25 cellular contexts compared by ENCODE assay signal in the genomic region with DNA sequence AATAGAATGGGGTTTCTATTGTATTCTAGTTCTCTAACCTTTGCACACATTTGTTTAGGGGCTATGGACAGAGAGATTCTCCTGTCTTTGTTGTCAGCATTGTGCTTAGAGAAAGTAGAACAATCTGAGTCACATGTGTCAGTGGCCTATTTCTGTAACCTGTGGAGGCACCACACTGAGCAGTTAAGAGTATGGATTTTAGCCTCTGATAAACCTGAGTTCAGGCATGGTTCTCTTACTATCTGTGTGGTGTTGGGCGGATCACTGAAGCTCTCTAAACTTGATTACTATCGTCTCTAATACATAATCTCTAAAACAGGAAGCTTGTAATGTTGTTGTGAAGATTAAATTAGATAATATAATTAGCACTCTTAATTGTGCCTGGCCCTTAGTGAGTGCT.
"Had no signal": no experiment of that assay in that cellular context is flagged by ENCODE, and none has a peak within 500 bp of the region (broad histone marks: within the 10 kb centered on the region; RNA-seq: fewer than 3 reads in every experiment).

No MANE protein-coding gene starts in this region.

- H3K4me2 ChIP-seq: hepatocyte, smooth muscle cell had no signal

- H3K36me3 Mint-ChIP-seq: mesothelial cell of epicardium; naive B cell; natural killer cell; stimulated activated naive B cell treated with anti-CD40 and anti-IgM and Interleukin-4, amounts not matched to agents 10 μg/mL and 1 μg/mL and 100 μg/mL, for 72 hours had no signal

- H3K27ac Mint-ChIP-seq: mesothelial cell of epicardium; naive B cell; natural killer cell; nephron progenitor cell; progenitor cell of endocrine pancreas; stimulated activated naive B cell treated with anti-CD40 and anti-IgM and Interleukin-4, amounts not matched to agents 10 μg/mL and 1 μg/mL and 100 μg/mL, for 72 hours; stimulated activated naive CD8-positive, alpha-beta T cell treated with anti-CD3 and anti-CD28 coated beads, Interleukin-15, Interleukin-2, amounts not matched to agents 100 ng/mL and 50 ng/mL, for 24 hours had no signal

- DNase-seq: islet precursor cell; lower lobe of right lung; mammary epithelial cell; mesenchymal stem cell; naive B cell; natural killer cell; nephron progenitor cell; ovary; right lobe of liver; stimulated activated CD4-positive, alpha-beta T cell treated with anti-CD3 and anti-CD28 coated beads, Interleukin-1b, Interleukin-23, amount 100 ng/mL, for 48 hours; stimulated activated CD4-positive, alpha-beta T cell treated with anti-CD3 and anti-CD28 coated beads, Interleukin-2, amount 100 ng/mL, for 48 hours; stimulated activated CD4-positive, alpha-beta T cell treated with anti-CD3 and anti-CD28 coated beads, Interleukin-4, amount 100 ng/mL, for 4 hours; stimulated activated naive B cell treated with anti-CD40 and anti-IgM and Interleukin-4, amounts not matched to agents 10 μg/mL and 1 μg/mL and 100 μg/mL, for 72 hours; tibial artery; trophoblast cell; upper lobe of right lung had no signal

- H3K27me3 ChIP-seq: hepatocyte, ovary, right atrium auricular region, right lobe of liver, suprapubic skin, tibial artery, upper lobe of right lung had no signal

- H3K4me3 Mint-ChIP-seq: mesothelial cell of epicardium; naive B cell; natural killer cell; nephron progenitor cell; stimulated activated naive B cell treated with anti-CD40 and anti-IgM and Interleukin-4, amounts not matched to agents 10 μg/mL and 1 μg/mL and 100 μg/mL, for 72 hours; stimulated activated naive CD8-positive, alpha-beta T cell treated with anti-CD3 and anti-CD28 coated beads, Interleukin-15, Interleukin-2, amounts not matched to agents 100 ng/mL and 50 ng/mL, for 24 hours had no signal

- H3K36me3 ChIP-seq: lower lobe of right lung, ovary, right atrium auricular region, right lobe of liver, suprapubic skin, thoracic aorta, tibial artery, upper lobe of right lung had no signal

- H2AFZ ChIP-seq: hepatocyte had no signal

- H3K9me3 ChIP-seq: lower lobe of right lung, ovary, right atrium auricular region, right lobe of liver, suprapubic skin, thoracic aorta, tibial artery, upper lobe of right lung had no signal

- H3K27me3 Mint-ChIP-seq: naive B cell; stimulated activated naive B cell treated with anti-CD40 and anti-IgM and Interleukin-4, amounts not matched to agents 10 μg/mL and 1 μg/mL and 100 μg/mL, for 72 hours; stimulated activated naive CD8-positive, alpha-beta T cell treated with anti-CD3 and anti-CD28 coated beads, Interleukin-15, Interleukin-2, amounts not matched to agents 100 ng/mL and 50 ng/mL, for 24 hours had no signal

- H3K4me1 ChIP-seq: lower lobe of right lung, right lobe of liver, suprapubic skin, tibial artery, upper lobe of right lung had no signal

- H3K4me1 Mint-ChIP-seq: naive B cell; natural killer cell; stimulated activated naive B cell treated with anti-CD40 and anti-IgM and Interleukin-4, amounts not matched to agents 10 μg/mL and 1 μg/mL and 100 μg/mL, for 72 hours had no signal

- H3K79me2 ChIP-seq: hepatocyte had no signal

- H3K27ac ChIP-seq: hepatocyte, lower lobe of right lung, ovary, right atrium auricular region, right lobe of liver, suprapubic skin, thoracic aorta, tibial artery, upper lobe of right lung had no signal

- H3K4me3 ChIP-seq: hepatocyte, lower lobe of right lung, ovary, right atrium auricular region, right lobe of liver, smooth muscle cell, suprapubic skin, thoracic aorta, tibial artery, upper lobe of right lung had no signal

- ATAC-seq: left lobe of liver; lower lobe of right lung; natural killer cell; right lobe of liver; stimulated activated naive B cell treated with anti-CD40 and anti-IgM and Interleukin-4, amounts not matched to agents 10 μg/mL and 1 μg/mL and 100 μg/mL, for 72 hours; upper lobe of right lung had no signal
